28 cellular contexts compared by ENCODE assay signal in the genomic region with DNA sequence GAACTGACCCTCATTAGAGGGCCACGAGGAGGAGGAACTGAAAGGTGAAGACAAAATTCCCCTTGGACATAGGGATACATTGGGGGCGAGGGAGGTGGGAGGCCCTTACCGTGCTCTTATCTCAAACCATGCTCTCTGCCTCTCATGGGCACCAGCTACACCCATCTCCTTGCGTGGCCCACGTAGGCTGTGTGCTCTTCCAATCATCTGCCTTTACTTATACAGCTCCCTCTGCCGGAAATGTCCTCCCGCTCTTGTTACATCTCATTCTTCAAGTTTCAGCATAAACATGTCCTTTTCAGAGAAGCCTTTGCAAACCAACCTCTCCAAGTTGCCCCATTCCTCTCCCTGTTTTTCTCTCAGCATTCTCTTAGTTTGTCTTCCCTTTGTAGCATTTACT.
DNase-seq lines count a peak whose midpoint lies in the region; ATAC-seq and TF ChIP-seq lines count a peak whose summit lies in the region.
"Had no signal": no experiment of that assay in that cellular context is flagged by ENCODE, and none has a peak within 500 bp of the region (broad histone marks: within the 10 kb centered on the region; RNA-seq: fewer than 3 reads in every experiment).

No MANE protein-coding gene starts in this region.

- H3K36me3 ChIP-seq in upper lobe of right lung, result no peaks in the 10 kb centered on the region
- H3K36me3 ChIP-seq: brain microvascular endothelial cell, esophagus muscularis mucosa, MG63, pancreas, right atrium auricular region, tibial nerve, WERI-Rb-1 had no signal

- H3K36me3 Mint-ChIP-seq in activated T-cell treated with anti-CD3 and anti-CD28 coated beads, Interleukin-2, amount 50 U/mL, for 72 hours (ENCODE audit: insufficient read depth in 2 of 2), result no peaks in the 10 kb centered on the region
- no peaks in the 10 kb centered on the region for H3K36me3 Mint-ChIP-seq in activated T-cell treated with anti-CD3 and anti-CD28 coated beads, Interleukin-2, amount 50 U/mL, for 4 hours (ENCODE audit: insufficient read depth)
- no peaks in the 10 kb centered on the region for H3K36me3 Mint-ChIP-seq in HFFc6 (ENCODE audit: low read depth)

- no peak overlapping the region for H3K27ac ChIP-seq in upper lobe of right lung
- H3K27ac ChIP-seq: brain microvascular endothelial cell, esophagus muscularis mucosa, pancreas, right atrium auricular region, tibial nerve, WERI-Rb-1 had no signal

- no peak overlapping the region for H3K4me3 Mint-ChIP-seq in activated T-cell treated with anti-CD3 and anti-CD28 coated beads, Interleukin-2, amount 50 U/mL, for 72 hours
- H3K4me3 Mint-ChIP-seq in activated T-cell treated with anti-CD3 and anti-CD28 coated beads, Interleukin-2, amount 50 U/mL, for 4 hours, result no peak overlapping the region
- H3K4me3 Mint-ChIP-seq in HFFc6, result no peak overlapping the region
- H3K4me3 Mint-ChIP-seq: nephron progenitor cell; stimulated activated naive CD8-positive, alpha-beta T cell treated with anti-CD3 and anti-CD28 coated beads, Interleukin-15, Interleukin-2, amounts not matched to agents 100 ng/mL and 50 ng/mL, for 24 hours had no signal

- peak overlapping the region; percentile 13 for H3K27ac Mint-ChIP-seq in activated T-cell treated with anti-CD3 and anti-CD28 coated beads, Interleukin-2, amount 50 U/mL, for 72 hours
- no peak overlapping the region for H3K27ac Mint-ChIP-seq in HFFc6
- H3K27ac Mint-ChIP-seq: nephron progenitor cell; stimulated activated naive CD8-positive, alpha-beta T cell treated with anti-CD3 and anti-CD28 coated beads, Interleukin-15, Interleukin-2, amounts not matched to agents 100 ng/mL and 50 ng/mL, for 24 hours had no signal

- no peak overlapping the region for H3K4me3 ChIP-seq in upper lobe of right lung
- H3K4me3 ChIP-seq: esophagus muscularis mucosa, MG63, mucosa of descending colon, pancreas, right atrium auricular region, tibial nerve had no signal

- intact Hi-C loops in upper lobe of right lung (cut with DNase I) (no loop called here), head of caudate nucleus (cut with DNase I) (no loop called here)

- no peaks in the 10 kb centered on the region for H3K9me3 Mint-ChIP-seq in activated T-cell treated with anti-CD3 and anti-CD28 coated beads, Interleukin-2, amount 50 U/mL, for 72 hours
- no peaks in the 10 kb centered on the region for H3K9me3 Mint-ChIP-seq in activated T-cell treated with anti-CD3 and anti-CD28 coated beads, Interleukin-2, amount 50 U/mL, for 4 hours
- no peaks in the 10 kb centered on the region; the same call in 1 of the 2 replicates for H3K9me3 Mint-ChIP-seq in HFFc6
- H3K9me3 Mint-ChIP-seq: nephron progenitor cell; stimulated activated naive CD8-positive, alpha-beta T cell treated with anti-CD3 and anti-CD28 coated beads, Interleukin-15, Interleukin-2, amounts not matched to agents 100 ng/mL and 50 ng/mL, for 24 hours had no signal

- in situ Hi-C loops in SK-MEL-5 (cut with HindIII; ENCODE audit: low pct_unique_long_range_greater_than_20kb, low sequenced_read_pairs), result no loop called here
- in situ Hi-C loops in G401 (cut with HindIII; ENCODE audit: low sequenced_read_pairs), result no loop called here

- H3K27me3 Mint-ChIP-seq in activated T-cell treated with anti-CD3 and anti-CD28 coated beads, Interleukin-2, amount 50 U/mL, for 72 hours (ENCODE audit: low read depth), result peaks cover 20% of the 10 kb centered on the region
- H3K27me3 Mint-ChIP-seq in activated T-cell treated with anti-CD3 and anti-CD28 coated beads, Interleukin-2, amount 50 U/mL, for 4 hours (ENCODE audit: low read depth), result no peaks in the 10 kb centered on the region
- peaks cover 45% of the 10 kb centered on the region for H3K27me3 Mint-ChIP-seq in HFFc6 (ENCODE audit: insufficient read depth)

- DNase-seq in activated T-cell treated with anti-CD3 and anti-CD28 coated beads, Interleukin-2, amount 50 U/mL, for 72 hours, result no peak
- no peak for DNase-seq in activated T-cell treated with anti-CD3 and anti-CD28 coated beads, Interleukin-2, amount 50 U/mL, for 4 hours
- DNase-seq in SK-MEL-5 (ENCODE audit: low read depth, low spot score) (peak; percentile 68), upper lobe of right lung (no peak), HFFc6 (no peak), G401 (ENCODE audit: low spot score) (no peak), head of caudate nucleus (no peak)
- DNase-seq: activated CD8-positive, alpha-beta memory T cell treated with anti-CD3 and anti-CD28 coated beads, Interleukin-2, amount 50 U/mL, for 48 hours; activated effector memory CD4-positive, alpha-beta T cell treated with anti-CD3 and anti-CD28 coated beads, Interleukin-2, amount 50 U/mL, for 16 hours; brain microvascular endothelial cell; DMS79; effector memory CD4-positive, alpha-beta T cell; islet precursor cell; MG63; mucosa of descending colon; NCI-H187 treated with DMSO at 0.1 percent for 48 hours; NCI-H2227 treated with DMSO at 0.1 percent for 48 hours; NCI-H82; nephron progenitor cell; pancreas; SIG-M5; stimulated activated CD4-positive, alpha-beta T cell treated with anti-CD3 and anti-CD28 coated beads, Interleukin-12 subunit alpha, Interleukin-12 subunit beta, amount 100 ng/mL, for 4 hours; WERI-Rb-1 had no signal

- no peaks in the 10 kb centered on the region for H3K9me3 ChIP-seq in upper lobe of right lung
- H3K9me3 ChIP-seq: esophagus muscularis mucosa, MG63, mucosa of descending colon, pancreas, right atrium auricular region, tibial nerve had no signal

- H3K27me3 ChIP-seq in upper lobe of right lung, result no peaks in the 10 kb centered on the region
- H3K27me3 ChIP-seq: esophagus muscularis mucosa, MG63, pancreas, right atrium auricular region, tibial nerve had no signal

- no peaks in the 10 kb centered on the region for H3K4me1 ChIP-seq in upper lobe of right lung
- H3K4me1 ChIP-seq: pancreas, right atrium auricular region, tibial nerve had no signal

- no peak for ATAC-seq in activated T-cell treated with anti-CD3 and anti-CD28 coated beads, Interleukin-2, amount 50 U/mL, for 72 hours (replicated peaks in 1 of 2)
- no peak for ATAC-seq in activated T-cell treated with anti-CD3 and anti-CD28 coated beads, Interleukin-2, amount 50 U/mL, for 4 hours
- ATAC-seq in HG03520 (IDR thresholded peaks at IDR 0.05; ENCODE audit: unreplicated experiment), result peak; percentile 45
- ATAC-seq in upper lobe of right lung, result peak; percentile 17
- ATAC-seq: mucosa of descending colon, pancreas had no signal

- no peaks in the 10 kb centered on the region for H3K4me1 Mint-ChIP-seq in activated T-cell treated with anti-CD3 and anti-CD28 coated beads, Interleukin-2, amount 50 U/mL, for 72 hours (ENCODE audit: low read depth)
- no peaks in the 10 kb centered on the region for H3K4me1 Mint-ChIP-seq in activated T-cell treated with anti-CD3 and anti-CD28 coated beads, Interleukin-2, amount 50 U/mL, for 4 hours (ENCODE audit: low read depth)
- no peaks in the 10 kb centered on the region for H3K4me1 Mint-ChIP-seq in HFFc6 (ENCODE audit: low read depth)

- TF ChIP-seq CTCF in upper lobe of right lung (IDR thresholded peaks at IDR 0.05), result no peak
- TF ChIP-seq CTCF in HFFc6 (IDR thresholded peaks at IDR 0.05), result no peak

Comparison
In these comparisons a context has a peak if more than half of its experiments do, and no peak if none do; other contexts are left out.
1. ATAC-seq: peak in HG03520 (single experiment) and upper lobe of right lung (single experiment); none in activated T-cell treated with anti-CD3 and anti-CD28 coated beads, Interleukin-2, amount 50 U/mL, for 72 hours (0 of 2) and activated T-cell treated with anti-CD3 and anti-CD28 coated beads, Interleukin-2, amount 50 U/mL, for 4 hours (0 of 2).